ENCODE assay signal across 2 cellular contexts in genomic region chr1:42436794-42437458, GRCh38.
TF ChIP-seq lines count a peak whose summit lies in the region.

No MANE protein-coding gene starts in this region.

TF ChIP-seq in K562, 482 proteins besides CTCF, POLR2A, EP300 and RAD21:
- no peak for TF ChIP-seq ZNF175 (CRISPR knock-in tag; IDR thresholded peaks at IDR 0.05; ENCODE audit: low read depth)
- TF ChIP-seq RNF2 (IDR thresholded peaks at IDR 0.05) = no peak
- TF ChIP-seq SPI1 (IDR thresholded peaks at IDR 0.05; ENCODE audit: borderline replicate concordance, low read depth, low read length) = peak; percentile 90
- no peak for TF ChIP-seq SMARCB1 (IDR thresholded peaks at IDR 0.05; ENCODE audit: insufficient read length, low read depth)
- peak; percentile 62 for TF ChIP-seq ZNF316 (IDR thresholded peaks at IDR 0.05)
- TF ChIP-seq C11orf30 (IDR thresholded peaks at IDR 0.05; ENCODE audit: low read depth) = peak; percentile 42

TF ChIP-seq in HepG2, 621 proteins besides CTCF, POLR2A, EP300 and RAD21:
- peak; percentile 44 to 54; a peak in 2 of 4 replicates for TF ChIP-seq MAFK (conservative IDR thresholded peaks at IDR 0.05 in 1 of 2, IDR thresholded peaks at IDR 0.05 in 1 of 2; ENCODE audit: low read length in 2 of 2)
- TF ChIP-seq ZBTB38 (CRISPR knock-in tag; IDR thresholded peaks at IDR 0.05) = no peak
- no peak for TF ChIP-seq ZNF768 (CRISPR knock-in tag; IDR thresholded peaks at IDR 0.05)
- no peak for TF ChIP-seq IRX3 (CRISPR knock-in tag; IDR thresholded peaks at IDR 0.05; ENCODE audit: borderline replicate concordance, low read depth)
- no peak for TF ChIP-seq IRF9 (CRISPR knock-in tag; IDR thresholded peaks at IDR 0.05; ENCODE audit: borderline replicate concordance)
- TF ChIP-seq ZNF441 (CRISPR knock-in tag; IDR thresholded peaks at IDR 0.05; ENCODE audit: borderline replicate concordance) = no peak
- TF ChIP-seq MAFF (IDR thresholded peaks at IDR 0.05; ENCODE audit: low read depth, low read length) = 0 out of 2 replicates have a peak, but pooled peaks have one; percentile 36
- TF ChIP-seq ZNF720 (CRISPR knock-in tag; IDR thresholded peaks at IDR 0.05) = no peak
- TF ChIP-seq SSRP1 (CRISPR knock-in tag; IDR thresholded peaks at IDR 0.05) = no peak
- no peak for TF ChIP-seq ZNF749 (CRISPR knock-in tag; IDR thresholded peaks at IDR 0.05; ENCODE audit: borderline replicate concordance)
